In genomic region chr13:31172535-31172934, GRCh38 we compare ENCODE assay signal across 2 cellular contexts.
TF ChIP-seq lines count a peak whose summit lies in the region.

No MANE protein-coding gene starts in this region.

TF ChIP-seq in SK-N-SH, 30 proteins besides CTCF, POLR2A, EP300 and RAD21 (continued from another document):
- peak; percentile 74 for TF ChIP-seq PBX3 (IDR thresholded peaks at IDR 0.05)
- TF ChIP-seq TCF12 (IDR thresholded peaks at IDR 0.05): peak; percentile 38; the same call in 1 of the 2 replicates
- peak; percentile 75 for TF ChIP-seq JUND (IDR thresholded peaks at IDR 0.05)
- peak; percentile 73 for TF ChIP-seq FOSL2 (IDR thresholded peaks at IDR 0.05; ENCODE audit: borderline replicate concordance, low read depth)
- no peak for TF ChIP-seq RFX5 (IDR thresholded peaks at IDR 0.05; ENCODE audit: low read length)
- TF ChIP-seq TEAD4 (IDR thresholded peaks at IDR 0.05; ENCODE audit: borderline replicate concordance, insufficient read depth): peak; percentile 78; the same call in 1 of the 2 replicates
- TF ChIP-seq NRF1 (IDR thresholded peaks at IDR 0.05; ENCODE audit: low read depth, low read length): no peak
- peak; percentile 38; the same call in 1 of the 2 replicates for TF ChIP-seq NFIC (IDR thresholded peaks at IDR 0.05; ENCODE audit: borderline replicate concordance)
- no peak for TF ChIP-seq TAF1 (IDR thresholded peaks at IDR 0.05; ENCODE audit: borderline replicate concordance, low read depth, low read length)

TF ChIP-seq in GM23338, 12 proteins besides CTCF, POLR2A, EP300 and RAD21 (continued from another document):
- TF ChIP-seq JUNB (IDR thresholded peaks at IDR 0.05; ENCODE audit: unreplicated experiment) (no peak), REST (IDR thresholded peaks at IDR 0.05; ENCODE audit: unreplicated experiment) (no peak), EZH2phosphoT487 (IDR thresholded peaks at IDR 0.05; ENCODE audit: unreplicated experiment) (no peak), ZNF462 (CRISPR knock-in tag; IDR thresholded peaks at IDR 0.05) (no peak)
TF ChIP-seq in GM23338: peak in this region for 0.
